ENCODE assay signal across 23 cellular contexts in genomic region chr5:178774866-178775539, GRCh38.
"Had no signal": no experiment of that assay in that cellular context is flagged by ENCODE, and none has a peak within 500 bp of the region (broad histone marks: within the 10 kb centered on the region; RNA-seq: fewer than 3 reads in every experiment).

No MANE protein-coding gene starts in this region.

- H3K9ac ChIP-seq: SK-N-SH had no signal

- H3K27me3 ChIP-seq: adrenal gland, breast epithelium, MG63, SJCRH30 had no signal

- ATAC-seq: activated CD8-positive, alpha-beta T cell treated with anti-CD3 and anti-CD28 coated beads for 36 hours; Right ventricle myocardium inferior had no signal

- H3K27ac ChIP-seq: adrenal gland, breast epithelium, SJCRH30, WERI-Rb-1 had no signal

- H3K9me3 ChIP-seq: adrenal gland, breast epithelium, MG63, SJCRH30, SK-N-SH had no signal

- H3K4me2 ChIP-seq: SK-N-SH had no signal

- H3K36me3 ChIP-seq: adrenal gland, breast epithelium, MG63, SJCRH30, WERI-Rb-1 had no signal

- H3K4me1 ChIP-seq: adrenal gland, breast epithelium, SJCRH30 had no signal

- DNase-seq: activated CD4-positive, alpha-beta T cell treated with anti-CD3 and anti-CD28 coated beads for 4 hours; activated CD8-positive, alpha-beta memory T cell treated with anti-CD3 and anti-CD28 coated beads, Interleukin-2, amount 50 U/mL, for 4 hours; activated CD8-positive, alpha-beta T cell treated with anti-CD3 and anti-CD28 coated beads for 36 hours; activated naive CD4-positive, alpha-beta T cell treated with anti-CD3 and anti-CD28 coated beads, Interleukin-2, amount 50 U/mL, for 16 hours; activated naive CD8-positive, alpha-beta T cell treated with anti-CD3 and anti-CD28 coated beads, Interleukin-2, amount 10 ng/mL, durations not matched to agents 7 days and 5 days; activated T-cell treated with anti-CD3 and anti-CD28 coated beads, Interleukin-2, amount 50 U/mL, for 1 hour; adrenal gland; anterior cingulate cortex; MG63; NCI-H1092 treated with DMSO at 0.1 percent for 48 hours; NCI-H1436; NCI-H1694 treated with DMSO at 0.1 percent for 48 hours; NCI-H2029 treated with DMSO at 0.1 percent for 48 hours; NCI-H345; NCI-H510A; NCI-H526 treated with DMSO at 0.1 percent for 48 hours; NCI-H82; SJCRH30; SK-N-SH; T-helper 1 cell; WERI-Rb-1 had no signal

- H3K4me3 ChIP-seq: adrenal gland, breast epithelium, MG63, SJCRH30 had no signal
